Comparison of ENCODE assay signal across 2 cellular contexts in the genomic region with DNA sequence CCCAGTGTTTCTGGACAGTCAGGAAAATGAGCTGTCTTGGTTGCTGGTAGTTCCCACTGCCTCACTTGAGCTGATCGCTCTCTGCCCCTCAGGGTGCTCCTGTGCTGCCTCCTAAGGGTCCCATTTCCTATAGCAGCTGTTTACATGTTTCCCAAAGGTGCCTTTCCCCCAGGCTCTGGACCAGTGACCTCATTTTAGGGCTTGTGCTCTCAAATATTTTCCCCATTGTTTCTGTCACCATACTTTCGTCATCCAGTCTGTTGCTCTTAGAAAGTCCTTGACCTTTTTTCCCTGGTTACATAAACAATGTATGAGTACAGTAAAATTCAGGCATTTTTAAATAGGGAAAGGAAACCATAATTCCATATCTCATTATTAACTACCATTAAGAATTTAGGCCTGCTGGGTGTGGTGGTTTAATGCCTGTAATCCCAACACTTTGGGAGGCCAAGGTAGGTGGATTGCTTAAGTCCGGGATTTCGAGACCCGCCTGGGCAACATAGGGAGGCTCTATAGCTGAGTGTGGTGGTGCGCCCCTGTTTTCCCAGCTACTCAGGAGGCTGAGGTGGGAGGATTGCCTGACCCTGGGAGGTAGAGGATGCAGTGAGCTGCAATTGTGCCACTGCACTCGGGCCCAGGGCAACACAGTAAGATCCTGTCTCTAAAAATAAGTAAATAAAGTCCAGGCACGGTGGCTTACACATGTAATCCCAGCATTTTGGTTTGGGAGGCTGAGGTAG.
A peak's percentile ranks its signal among the peaks of the same experiment; 100 is the strongest.
TF ChIP-seq lines count a peak whose summit lies in the region.

No MANE protein-coding gene starts in this region.

TF ChIP-seq in K562, 482 proteins besides CTCF, POLR2A, EP300 and RAD21:
- TF ChIP-seq BCL6 (CRISPR knock-in tag; IDR thresholded peaks at IDR 0.05) (no peak), TCF7 (IDR thresholded peaks at IDR 0.05; ENCODE audit: borderline replicate concordance) (no peak), PRPF4 (IDR thresholded peaks at IDR 0.05; ENCODE audit: insufficient read depth, low read depth, low read length, poor library complexity, severe bottlenecking) (no peak), CCAR2 (IDR thresholded peaks at IDR 0.05; ENCODE audit: low read depth, low read length) (no peak), MAFG (tag; conservative IDR thresholded peaks at IDR 0.05) (no peak), ATF7 (IDR thresholded peaks at IDR 0.05) (no peak), THRA (IDR thresholded peaks at IDR 0.05) (no peak), MAZ (CRISPR knock-in tag; conservative IDR thresholded peaks at IDR 0.05 in 1 of 2, IDR thresholded peaks at IDR 0.05 in 1 of 2) (no peak), MED1 (CRISPR knock-in tag; IDR thresholded peaks at IDR 0.05; ENCODE audit: borderline replicate concordance) (no peak), ETV5 (CRISPR knock-in tag; IDR thresholded peaks at IDR 0.05; ENCODE audit: low read depth) (no peak), BRD9 (IDR thresholded peaks at IDR 0.05; ENCODE audit: low read depth, partially characterized antibody) (no peak), PRMT5 (CRISPR knock-in tag; IDR thresholded peaks at IDR 0.05) (no peak), TRIM28 (IDR thresholded peaks at IDR 0.05) (no peak), NRF1 (conservative IDR thresholded peaks at IDR 0.05 in 1 of 2, IDR thresholded peaks at IDR 0.05 in 1 of 2) (no peak), PTBP1 (IDR thresholded peaks at IDR 0.05; ENCODE audit: low read depth, low read length) (no peak)
- TF ChIP-seq, protein P1, sequence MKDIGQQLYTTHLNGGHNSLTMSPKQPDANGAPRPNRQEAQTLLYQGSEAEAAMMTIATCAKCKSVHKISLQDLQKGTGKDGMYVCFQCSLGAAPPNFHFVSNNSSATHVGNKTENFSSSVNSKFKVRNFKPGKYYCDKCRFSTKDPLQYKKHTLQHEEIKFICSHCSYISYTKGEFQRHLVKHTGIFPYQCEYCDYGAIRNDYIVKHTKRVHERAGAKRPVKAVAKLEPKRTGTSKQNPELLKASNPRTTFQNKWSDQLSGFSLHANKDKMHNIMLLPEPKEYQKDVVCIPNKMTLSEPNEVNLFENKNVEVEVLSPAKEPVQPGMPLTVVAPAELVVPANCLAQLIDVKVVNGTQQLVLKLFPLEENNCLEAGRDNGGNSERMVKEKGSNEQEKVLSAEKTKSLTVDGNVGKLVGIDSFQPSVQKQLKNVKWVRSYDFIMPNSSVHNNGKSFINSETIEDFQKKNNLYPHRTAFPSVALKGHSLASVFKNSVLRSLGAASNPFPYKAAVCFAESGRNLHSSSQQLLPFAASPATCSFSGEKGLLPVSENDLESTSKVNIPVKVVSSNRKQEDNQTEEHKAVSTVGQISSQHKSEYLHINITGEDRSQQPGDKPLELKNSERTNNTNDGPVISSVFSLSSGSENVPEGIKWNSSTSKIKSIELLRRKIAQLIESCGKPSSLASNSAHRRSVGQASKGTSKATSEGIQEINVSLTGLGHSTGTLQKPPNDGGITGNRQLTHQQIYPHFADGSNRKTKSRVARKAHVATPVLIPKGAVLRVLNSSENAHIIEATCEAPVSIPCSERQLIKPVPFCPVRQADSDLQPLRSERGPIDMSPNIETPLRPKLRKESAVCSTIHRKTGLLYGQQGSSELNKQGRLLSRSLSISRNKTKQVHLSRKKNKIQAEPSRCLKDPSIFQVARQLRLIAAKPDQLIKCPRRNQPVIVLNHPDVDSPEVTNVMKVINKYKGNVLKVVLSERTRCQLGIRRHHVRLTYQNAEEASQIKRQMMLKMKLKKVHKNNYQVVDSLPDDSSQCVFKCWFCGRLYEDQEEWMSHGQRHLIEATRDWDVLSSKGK (CRISPR knock-in tag; IDR thresholded peaks at IDR 0.05), result no peak
- TF ChIP-seq, protein P2, sequence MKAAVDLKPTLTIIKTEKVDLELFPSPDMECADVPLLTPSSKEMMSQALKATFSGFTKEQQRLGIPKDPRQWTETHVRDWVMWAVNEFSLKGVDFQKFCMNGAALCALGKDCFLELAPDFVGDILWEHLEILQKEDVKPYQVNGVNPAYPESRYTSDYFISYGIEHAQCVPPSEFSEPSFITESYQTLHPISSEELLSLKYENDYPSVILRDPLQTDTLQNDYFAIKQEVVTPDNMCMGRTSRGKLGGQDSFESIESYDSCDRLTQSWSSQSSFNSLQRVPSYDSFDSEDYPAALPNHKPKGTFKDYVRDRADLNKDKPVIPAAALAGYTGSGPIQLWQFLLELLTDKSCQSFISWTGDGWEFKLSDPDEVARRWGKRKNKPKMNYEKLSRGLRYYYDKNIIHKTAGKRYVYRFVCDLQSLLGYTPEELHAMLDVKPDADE (conservative IDR thresholded peaks at IDR 0.05; ENCODE audit: control insufficient read depth, low read depth, low read length), result no peak

TF ChIP-seq in HepG2, 621 proteins besides CTCF, POLR2A, EP300 and RAD21 (continues in another document):
- TF ChIP-seq SNRNP70 (IDR thresholded peaks at IDR 0.05; ENCODE audit: low read depth, low read length), result no peak
- TF ChIP-seq GATAD2A (CRISPR knock-in tag; IDR thresholded peaks at IDR 0.05), result peak; percentile 62
- TF ChIP-seq ZBTB7A (CRISPR knock-in tag; IDR thresholded peaks at IDR 0.05), result no peak
- TF ChIP-seq, protein P3, sequence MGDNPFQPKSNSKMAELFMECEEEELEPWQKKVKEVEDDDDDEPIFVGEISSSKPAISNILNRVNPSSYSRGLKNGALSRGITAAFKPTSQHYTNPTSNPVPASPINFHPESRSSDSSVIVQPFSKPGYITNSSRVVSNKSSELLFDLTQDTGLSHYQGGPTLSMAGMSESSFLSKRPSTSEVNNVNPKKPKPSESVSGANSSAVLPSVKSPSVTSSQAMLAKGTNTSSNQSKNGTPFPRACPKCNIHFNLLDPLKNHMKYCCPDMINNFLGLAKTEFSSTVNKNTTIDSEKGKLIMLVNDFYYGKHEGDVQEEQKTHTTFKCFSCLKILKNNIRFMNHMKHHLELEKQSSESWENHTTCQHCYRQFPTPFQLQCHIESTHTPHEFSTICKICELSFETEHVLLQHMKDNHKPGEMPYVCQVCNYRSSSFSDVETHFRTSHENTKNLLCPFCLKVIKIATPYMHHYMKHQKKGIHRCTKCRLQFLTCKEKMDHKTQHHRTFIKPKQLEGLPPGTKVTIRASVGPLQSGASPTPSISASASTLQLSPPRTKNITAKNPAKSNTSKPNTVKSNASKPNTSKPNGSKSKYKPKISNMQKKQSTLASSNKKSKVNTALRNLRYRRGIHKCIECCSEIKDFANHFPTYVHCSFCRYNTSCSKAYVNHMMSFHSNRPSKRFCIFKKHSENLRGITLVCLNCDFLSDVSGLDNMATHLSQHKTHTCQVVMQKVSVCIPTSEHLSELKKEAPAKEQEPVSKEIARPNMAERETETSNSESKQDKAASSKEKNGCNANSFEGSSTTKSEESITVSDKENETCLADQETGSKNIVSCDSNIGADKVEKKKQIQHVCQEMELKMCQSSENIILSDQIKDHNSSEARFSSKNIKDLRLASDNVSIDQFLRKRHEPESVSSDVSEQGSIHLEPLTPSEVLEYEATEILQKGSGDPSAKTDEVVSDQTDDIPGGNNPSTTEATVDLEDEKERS (CRISPR knock-in tag; IDR thresholded peaks at IDR 0.05), result peak; percentile 49; the same call in 1 of the 2 replicates
- no peak for TF ChIP-seq ZNF530 (CRISPR knock-in tag; IDR thresholded peaks at IDR 0.05; ENCODE audit: low read depth)
- TF ChIP-seq HMG20A (CRISPR knock-in tag; IDR thresholded peaks at IDR 0.05; ENCODE audit: borderline replicate concordance), result peak; percentile 34; the same call in 1 of the 2 replicates
- TF ChIP-seq ZNF564 (CRISPR knock-in tag; IDR thresholded peaks at IDR 0.05), result no peak
- no peak for TF ChIP-seq SOX6 (IDR thresholded peaks at IDR 0.05)
- peak; percentile 94 for TF ChIP-seq SOX6 (CRISPR knock-in tag; IDR thresholded peaks at IDR 0.05)
- TF ChIP-seq SMC3 (IDR thresholded peaks at IDR 0.05; ENCODE audit: low read length), result peak; percentile 35; the same call in 1 of the 2 replicates
- no peak for TF ChIP-seq ZSCAN31 (CRISPR knock-in tag; IDR thresholded peaks at IDR 0.05; ENCODE audit: low read depth)
- no peak for TF ChIP-seq ZNF550 (CRISPR knock-in tag; IDR thresholded peaks at IDR 0.05; ENCODE audit: borderline replicate concordance)
- TF ChIP-seq ZZZ3 (CRISPR knock-in tag; IDR thresholded peaks at IDR 0.05; ENCODE audit: borderline replicate concordance), result no peak
- TF ChIP-seq GTF3A (CRISPR knock-in tag; conservative IDR thresholded peaks at IDR 0.05), result no peak
- TF ChIP-seq ZC3H4 (CRISPR knock-in tag; IDR thresholded peaks at IDR 0.05; ENCODE audit: borderline replicate concordance), result no peak
- peak; percentile 74; the same call in 1 of the 2 replicates for TF ChIP-seq ZBTB21 (CRISPR knock-in tag; IDR thresholded peaks at IDR 0.05)
- TF ChIP-seq, protein P4, sequence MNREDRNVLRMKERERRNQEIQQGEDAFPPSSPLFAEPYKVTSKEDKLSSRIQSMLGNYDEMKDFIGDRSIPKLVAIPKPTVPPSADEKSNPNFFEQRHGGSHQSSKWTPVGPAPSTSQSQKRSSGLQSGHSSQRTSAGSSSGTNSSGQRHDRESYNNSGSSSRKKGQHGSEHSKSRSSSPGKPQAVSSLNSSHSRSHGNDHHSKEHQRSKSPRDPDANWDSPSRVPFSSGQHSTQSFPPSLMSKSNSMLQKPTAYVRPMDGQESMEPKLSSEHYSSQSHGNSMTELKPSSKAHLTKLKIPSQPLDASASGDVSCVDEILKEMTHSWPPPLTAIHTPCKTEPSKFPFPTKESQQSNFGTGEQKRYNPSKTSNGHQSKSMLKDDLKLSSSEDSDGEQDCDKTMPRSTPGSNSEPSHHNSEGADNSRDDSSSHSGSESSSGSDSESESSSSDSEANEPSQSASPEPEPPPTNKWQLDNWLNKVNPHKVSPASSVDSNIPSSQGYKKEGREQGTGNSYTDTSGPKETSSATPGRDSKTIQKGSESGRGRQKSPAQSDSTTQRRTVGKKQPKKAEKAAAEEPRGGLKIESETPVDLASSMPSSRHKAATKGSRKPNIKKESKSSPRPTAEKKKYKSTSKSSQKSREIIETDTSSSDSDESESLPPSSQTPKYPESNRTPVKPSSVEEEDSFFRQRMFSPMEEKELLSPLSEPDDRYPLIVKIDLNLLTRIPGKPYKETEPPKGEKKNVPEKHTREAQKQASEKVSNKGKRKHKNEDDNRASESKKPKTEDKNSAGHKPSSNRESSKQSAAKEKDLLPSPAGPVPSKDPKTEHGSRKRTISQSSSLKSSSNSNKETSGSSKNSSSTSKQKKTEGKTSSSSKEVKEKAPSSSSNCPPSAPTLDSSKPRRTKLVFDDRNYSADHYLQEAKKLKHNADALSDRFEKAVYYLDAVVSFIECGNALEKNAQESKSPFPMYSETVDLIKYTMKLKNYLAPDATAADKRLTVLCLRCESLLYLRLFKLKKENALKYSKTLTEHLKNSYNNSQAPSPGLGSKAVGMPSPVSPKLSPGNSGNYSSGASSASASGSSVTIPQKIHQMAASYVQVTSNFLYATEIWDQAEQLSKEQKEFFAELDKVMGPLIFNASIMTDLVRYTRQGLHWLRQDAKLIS (CRISPR knock-in tag; IDR thresholded peaks at IDR 0.05), result no peak
- peak; percentile 71; the same call in 1 of the 2 replicates for TF ChIP-seq FOXK1 (CRISPR knock-in tag; IDR thresholded peaks at IDR 0.05; ENCODE audit: borderline replicate concordance, low read depth)
- TF ChIP-seq ZNF660 (CRISPR knock-in tag; IDR thresholded peaks at IDR 0.05; ENCODE audit: borderline replicate concordance, low read depth), result no peak
- no peak for TF ChIP-seq LBX2 (CRISPR knock-in tag; IDR thresholded peaks at IDR 0.05; ENCODE audit: borderline replicate concordance)
- no peak for TF ChIP-seq TGIF2 (CRISPR knock-in tag; IDR thresholded peaks at IDR 0.05)
- TF ChIP-seq STAG1 (CRISPR knock-in tag; IDR thresholded peaks at IDR 0.05), result peak; percentile 33
- no peak for TF ChIP-seq FOXP1 (IDR thresholded peaks at IDR 0.05)
- peak; percentile 40 for TF ChIP-seq FOXP1 (CRISPR knock-in tag; IDR thresholded peaks at IDR 0.05)
- TF ChIP-seq RXRB (CRISPR knock-in tag; IDR thresholded peaks at IDR 0.05; ENCODE audit: borderline replicate concordance), result 0 out of 2 replicates have a peak, but pooled peaks have one; percentile 46
- TF ChIP-seq MAFK (conservative IDR thresholded peaks at IDR 0.05 in 1 of 2, IDR thresholded peaks at IDR 0.05 in 1 of 2; ENCODE audit: low read length in 2 of 2), result no peak
- 0 out of 2 replicates have a peak, but pooled peaks have one; percentile 10 for TF ChIP-seq TBX2 (CRISPR knock-in tag; IDR thresholded peaks at IDR 0.05; ENCODE audit: borderline replicate concordance)
- TF ChIP-seq, protein P5, sequence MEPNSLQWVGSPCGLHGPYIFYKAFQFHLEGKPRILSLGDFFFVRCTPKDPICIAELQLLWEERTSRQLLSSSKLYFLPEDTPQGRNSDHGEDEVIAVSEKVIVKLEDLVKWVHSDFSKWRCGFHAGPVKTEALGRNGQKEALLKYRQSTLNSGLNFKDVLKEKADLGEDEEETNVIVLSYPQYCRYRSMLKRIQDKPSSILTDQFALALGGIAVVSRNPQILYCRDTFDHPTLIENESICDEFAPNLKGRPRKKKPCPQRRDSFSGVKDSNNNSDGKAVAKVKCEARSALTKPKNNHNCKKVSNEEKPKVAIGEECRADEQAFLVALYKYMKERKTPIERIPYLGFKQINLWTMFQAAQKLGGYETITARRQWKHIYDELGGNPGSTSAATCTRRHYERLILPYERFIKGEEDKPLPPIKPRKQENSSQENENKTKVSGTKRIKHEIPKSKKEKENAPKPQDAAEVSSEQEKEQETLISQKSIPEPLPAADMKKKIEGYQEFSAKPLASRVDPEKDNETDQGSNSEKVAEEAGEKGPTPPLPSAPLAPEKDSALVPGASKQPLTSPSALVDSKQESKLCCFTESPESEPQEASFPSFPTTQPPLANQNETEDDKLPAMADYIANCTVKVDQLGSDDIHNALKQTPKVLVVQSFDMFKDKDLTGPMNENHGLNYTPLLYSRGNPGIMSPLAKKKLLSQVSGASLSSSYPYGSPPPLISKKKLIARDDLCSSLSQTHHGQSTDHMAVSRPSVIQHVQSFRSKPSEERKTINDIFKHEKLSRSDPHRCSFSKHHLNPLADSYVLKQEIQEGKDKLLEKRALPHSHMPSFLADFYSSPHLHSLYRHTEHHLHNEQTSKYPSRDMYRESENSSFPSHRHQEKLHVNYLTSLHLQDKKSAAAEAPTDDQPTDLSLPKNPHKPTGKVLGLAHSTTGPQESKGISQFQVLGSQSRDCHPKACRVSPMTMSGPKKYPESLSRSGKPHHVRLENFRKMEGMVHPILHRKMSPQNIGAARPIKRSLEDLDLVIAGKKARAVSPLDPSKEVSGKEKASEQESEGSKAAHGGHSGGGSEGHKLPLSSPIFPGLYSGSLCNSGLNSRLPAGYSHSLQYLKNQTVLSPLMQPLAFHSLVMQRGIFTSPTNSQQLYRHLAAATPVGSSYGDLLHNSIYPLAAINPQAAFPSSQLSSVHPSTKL (CRISPR knock-in tag; IDR thresholded peaks at IDR 0.05), result peak; percentile 57
- no peak for TF ChIP-seq SIN3B (IDR thresholded peaks at IDR 0.05; ENCODE audit: low read length)
- no peak for TF ChIP-seq HNF4G (IDR thresholded peaks at IDR 0.05; ENCODE audit: borderline replicate concordance, low read depth, low read length)
- TF ChIP-seq HNF4G (CRISPR knock-in tag; IDR thresholded peaks at IDR 0.05; ENCODE audit: borderline replicate concordance, low read depth), result no peak
- peak; percentile 47 to 71; a peak in 2 of 4 replicates for TF ChIP-seq NR2F1 (CRISPR knock-in tag; IDR thresholded peaks at IDR 0.05)
- peak; percentile 72; the same call in 1 of the 2 replicates for TF ChIP-seq ZNF121 (CRISPR knock-in tag; IDR thresholded peaks at IDR 0.05)
